ENCODE assay signal across 8 cellular contexts in genomic region chr4:24473309-24473721, GRCh38.
A peak's percentile ranks its signal among the peaks of the same experiment; 100 is the strongest.
DNase-seq lines count a peak whose midpoint lies in the region; ATAC-seq and TF ChIP-seq lines count a peak whose summit lies in the region.

No MANE protein-coding gene starts in this region.

- H3K36me3 Mint-ChIP-seq in endodermal cell (ENCODE audit: low read depth) = no peaks in the 10 kb centered on the region

- no peaks in the 10 kb centered on the region for H3K9me3 Mint-ChIP-seq in endodermal cell

- no peak overlapping the region for H3K27ac Mint-ChIP-seq in endodermal cell

- TF ChIP-seq CTCF in BJ (IDR thresholded peaks at IDR 0.05; ENCODE audit: insufficient read depth, low read depth, low read length) (no peak), HEK293 (tag by site-specific recombination; IDR thresholded peaks at IDR 0.05) (no peak), endodermal cell (conservative IDR thresholded peaks at IDR 0.05) (peak; percentile 33)

- H3K4me1 ChIP-seq in HEK293 (ENCODE audit: control insufficient read depth, insufficient read depth, low read length) = no peaks in the 10 kb centered on the region; the same call in 1 of the 2 replicates
- H3K4me1 ChIP-seq in SJCRH30 = no peaks in the 10 kb centered on the region
- no peaks in the 10 kb centered on the region for H3K4me1 ChIP-seq in endodermal cell (ENCODE audit: control insufficient read depth, insufficient read depth, low read length)

- CTCF ChIA-PET in BJ (lab: Yijun Ruan, JAX) (interaction anchor here (0.6 to 1.7 kb wide), 8 partner anchors 15 to 519 kb away, joined by 3 to 6 read pairs (median 4); no protein-coding TSS in a partner anchor), HEK293 (lab: Yijun Ruan, JAX) (interaction anchor here (0.5 to 1.3 kb wide), 7 partner anchors 15 to 506 kb away, joined by 3 to 5 read pairs (median 3); no protein-coding TSS in a partner anchor)

- peaks cover 44% of the 10 kb centered on the region for H3K27me3 Mint-ChIP-seq in endodermal cell (ENCODE audit: insufficient read depth)

- 0 to 3% methylated on average over 1 to 13 of the region's 13 CpGs for WGBS in endodermal cell (ENCODE audit: insufficient coverage in 1 of 2, insufficient read length in 1 of 2), 2 experiments

- H3K9me3 ChIP-seq in HEK293 (ENCODE audit: control insufficient read depth, insufficient read depth, low read depth, low read length) = no peaks in the 10 kb centered on the region
- no peaks in the 10 kb centered on the region for H3K9me3 ChIP-seq in SJCRH30 (replicated peaks)
- no peaks in the 10 kb centered on the region for H3K9me3 ChIP-seq in endodermal cell (ENCODE audit: control insufficient read depth, low read length)

- DNase-seq in BJ (ENCODE audit: low read depth) (no peak), SJCRH30 (peak; percentile 15 to 32), endodermal cell (peak; percentile 65), midbrain (lab: John Stamatoyannopoulos, UW) (peak; percentile 33), activated gamma-delta T cell treated with Interleukin-2 at 50 U/mL for 16 hours (no peak), NCI-H1436 treated with DMSO at 0.1 percent for 48 hours (lab: John Stamatoyannopoulos, UW) (no peak)

- peaks cover 28% of the 10 kb centered on the region for H3K4me1 Mint-ChIP-seq in endodermal cell

- peak overlapping the region; percentile 51; the same call in 1 of the 2 replicates for H3K27ac ChIP-seq in HEK293 (ENCODE audit: extremely low read depth, low read depth, low read length)
- H3K27ac ChIP-seq in SJCRH30 = no peak overlapping the region
- no peak overlapping the region for H3K27ac ChIP-seq in endodermal cell (ENCODE audit: low read depth, low read length)

- H3K36me3 ChIP-seq in BJ (ENCODE audit: control insufficient read depth, insufficient read depth, low read length) = no peaks in the 10 kb centered on the region
- H3K36me3 ChIP-seq in HEK293 (ENCODE audit: control insufficient read depth in 2 of 2, insufficient read depth in 1 of 2, low read length in 2 of 2) = no peaks in the 10 kb centered on the region
- H3K36me3 ChIP-seq in SJCRH30 = no peaks in the 10 kb centered on the region
- H3K36me3 ChIP-seq in endodermal cell (ENCODE audit: control insufficient read depth, insufficient read depth, low read length) = no peaks in the 10 kb centered on the region

- peaks cover 12% of the 10 kb centered on the region for H3K27me3 ChIP-seq in BJ (ENCODE audit: control insufficient read depth, insufficient read depth, low read length)
- peaks cover 18% of the 10 kb centered on the region for H3K27me3 ChIP-seq in SJCRH30
- peaks cover 41% of the 10 kb centered on the region for H3K27me3 ChIP-seq in endodermal cell (ENCODE audit: control insufficient read depth, insufficient read depth, low read length, poor library complexity, severe bottlenecking)

- no peak overlapping the region for H3K9ac ChIP-seq in endodermal cell (ENCODE audit: extremely low read depth, low read length, poor library complexity, severe bottlenecking)

- ATAC-seq in HG03139 (IDR thresholded peaks at IDR 0.05; ENCODE audit: unreplicated experiment) = no peak

- POLR2A ChIA-PET in BJ (lab: Charles Lee) = interaction anchor here (0.7 kb wide), 1 partner anchor 413 kb away, joined by 6 read pairs; no protein-coding TSS in a partner anchor
- POLR2A ChIA-PET in HEK293 (lab: Yijun Ruan, JAX) = interaction anchor here (0.7 kb wide), 1 partner anchor 26 kb away, joined by 3 read pairs; no protein-coding TSS in a partner anchor

- peak overlapping the region; percentile 83 for H3K4me3 Mint-ChIP-seq in endodermal cell

- H3K4me3 ChIP-seq in BJ (ENCODE audit: low read depth, low read length) (peak overlapping the region; percentile 62), HEK293 (ENCODE audit: low read depth, low read length) (peak overlapping the region; percentile 58), SJCRH30 (peak overlapping the region; percentile 65), endodermal cell (ENCODE audit: low read length) (peak overlapping the region; percentile 78)

TF ChIP-seq in HEK293, 187 proteins besides CTCF, POLR2A, EP300 and RAD21:
- TF ChIP-seq PATZ1 (tag by site-specific recombination; IDR thresholded peaks at IDR 0.05) = no peak
- TF ChIP-seq ZNF148 (tag by site-specific recombination; IDR thresholded peaks at IDR 0.05; ENCODE audit: borderline replicate concordance) = no peak
- no peak for TF ChIP-seq PBX3 (CRISPR knock-in tag; IDR thresholded peaks at IDR 0.05)
- TF ChIP-seq ZNF561 (tag by site-specific recombination; IDR thresholded peaks at IDR 0.05; ENCODE audit: borderline replicate concordance) = no peak
- TF ChIP-seq ZNF335 (tag by site-specific recombination; conservative IDR thresholded peaks at IDR 0.05) = peak; percentile 83

Comparison
In these comparisons a context has a peak if more than half of its experiments do, and no peak if none do; other contexts are left out.
1. DNase-seq: peak in SJCRH30 (2 of 2), endodermal cell (single experiment) and midbrain (single experiment); none in BJ (single experiment), activated gamma-delta T cell treated with Interleukin-2 at 50 U/mL for 16 hours (single experiment) and NCI-H1436 treated with DMSO at 0.1 percent for 48 hours (single experiment).
2. Peak in every context shown above with its lines, with median percentiles within 50 percentile points of each other: H3K4me3 ChIP-seq.